Comparison of ENCODE assay signal across 29 cellular contexts in genomic region chr12:102880783-102881182, GRCh38. TPM values are rescaled to one million over a fixed set of nuclear protein-coding genes. Genes with fewer than 3 reads are reported as not detected.
"Had no signal": no experiment of that assay in that cellular context is flagged by ENCODE, and none has a peak within 500 bp of the region (broad histone marks: within the 10 kb centered on the region; RNA-seq: fewer than 3 reads in every experiment).

No MANE protein-coding gene starts in this region.

- H3K4me1 Mint-ChIP-seq: stimulated activated effector memory CD8-positive, alpha-beta T cell treated with anti-CD3 and anti-CD28 coated beads, Interleukin-12 subunit alpha, Interleukin-12 subunit beta, amount 100 ng/mL, for 72 hours; stimulated activated memory B cell treated with anti-CD40 and anti-IgM and Interleukin-4, amounts not matched to agents 10 μg/mL and 1 μg/mL and 100 μg/mL, for 72 hours; stimulated activated naive B cell treated with anti-CD40 and anti-IgM and Interleukin-4, amounts not matched to agents 10 μg/mL and 1 μg/mL and 100 μg/mL, for 72 hours had no signal

- H3K36me3 Mint-ChIP-seq: stimulated activated effector memory CD8-positive, alpha-beta T cell treated with anti-CD3 and anti-CD28 coated beads, Interleukin-12 subunit alpha, Interleukin-12 subunit beta, amount 100 ng/mL, for 72 hours; stimulated activated memory B cell treated with anti-CD40 and anti-IgM and Interleukin-4, amounts not matched to agents 10 μg/mL and 1 μg/mL and 100 μg/mL, for 72 hours; stimulated activated naive B cell treated with anti-CD40 and anti-IgM and Interleukin-4, amounts not matched to agents 10 μg/mL and 1 μg/mL and 100 μg/mL, for 72 hours; type B pancreatic cell had no signal

- DNase-seq: stimulated activated CD4-positive, alpha-beta T cell treated with anti-CD3 and anti-CD28 coated beads, Interleukin-2, amount 100 ng/mL, for 48 hours; stimulated activated CD4-positive, alpha-beta T cell treated with anti-CD3 and anti-CD28 coated beads, Interleukin-4, amount 100 ng/mL, for 1 hour; stimulated activated CD4-positive, alpha-beta T cell treated with anti-CD3 and anti-CD28 coated beads, Interleukin-4, amount 100 ng/mL, for 24 hours; stimulated activated CD4-positive, alpha-beta T cell treated with anti-CD3 and anti-CD28 coated beads, Interleukin-4, amount 100 ng/mL, for 4 hours; stimulated activated CD8-positive, alpha-beta memory T cell treated with anti-CD3 and anti-CD28 coated beads, Interleukin-4, amount 100 ng/mL, for 48 hours; stimulated activated naive B cell treated with anti-CD40 and anti-IgM and Interleukin-4, amounts not matched to agents 10 μg/mL and 1 μg/mL and 100 μg/mL, for 72 hours; stimulated activated naive CD4-positive, alpha-beta T cell; stimulated activated naive CD4-positive, alpha-beta T cell treated with Interleukin-2 at 50 U/mL for 16 hours; stimulated activated naive CD8-positive, alpha-beta T cell treated with anti-CD3 and anti-CD28 coated beads, Interleukin-15, amount 100 ng/mL, for 72 hours; stimulated activated naive CD8-positive, alpha-beta T cell treated with anti-CD3 and anti-CD28 coated beads, Interleukin-15, Interleukin-2, amounts not matched to agents 100 U/mL and 50 U/mL, for 24 hours; stomach; substantia nigra; testis; thyroid gland; tibial artery; transverse colon; trophoblast cell; upper lobe of left lung; upper lobe of right lung; uterus had no signal

- ATAC-seq: stimulated activated effector memory CD8-positive, alpha-beta T cell treated with anti-CD3 and anti-CD28 coated beads, Interleukin-12 subunit alpha, Interleukin-12 subunit beta, amount 100 ng/mL, for 72 hours; stimulated activated memory B cell treated with anti-CD40 and anti-IgM and Interleukin-4, amounts not matched to agents 10 μg/mL and 1 μg/mL and 100 μg/mL, for 72 hours; stimulated activated naive B cell treated with anti-CD40 and anti-IgM and Interleukin-4, amounts not matched to agents 10 μg/mL and 1 μg/mL and 100 μg/mL, for 72 hours; stimulated activated naive CD8-positive, alpha-beta T cell treated with anti-CD3 and anti-CD28 coated beads, Interleukin-15, amount 100 ng/mL, for 72 hours; stimulated activated naive CD8-positive, alpha-beta T cell treated with anti-CD3 and anti-CD28 coated beads, Interleukin-15, Interleukin-2, amounts not matched to agents 100 U/mL and 50 U/mL, for 24 hours; upper lobe of right lung had no signal

- H3K4me1 ChIP-seq: tibial artery, transverse colon, upper lobe of right lung, uterus had no signal

- H3K36me3 ChIP-seq: stomach, suprapubic skin, thoracic aorta, thyroid gland, tibial artery, tibial nerve, transverse colon, upper lobe of left lung, upper lobe of right lung, uterus, vagina had no signal

- H3K27me3 ChIP-seq: testis, tibial nerve, upper lobe of left lung, uterus, vagina had no signal

- H3K9me3 ChIP-seq: stomach, suprapubic skin, testis, thoracic aorta, thyroid gland, tibial artery, tibial nerve, transverse colon, upper lobe of left lung, upper lobe of right lung, uterus, vagina had no signal

- H3K27ac Mint-ChIP-seq: stimulated activated effector memory CD8-positive, alpha-beta T cell treated with anti-CD3 and anti-CD28 coated beads, Interleukin-12 subunit alpha, Interleukin-12 subunit beta, amount 100 ng/mL, for 72 hours; stimulated activated memory B cell treated with anti-CD40 and anti-IgM and Interleukin-4, amounts not matched to agents 10 μg/mL and 1 μg/mL and 100 μg/mL, for 72 hours; stimulated activated naive B cell treated with anti-CD40 and anti-IgM and Interleukin-4, amounts not matched to agents 10 μg/mL and 1 μg/mL and 100 μg/mL, for 72 hours; stimulated activated naive CD8-positive, alpha-beta T cell treated with anti-CD3 and anti-CD28 coated beads, Interleukin-15, amount 100 ng/mL, for 72 hours; stimulated activated naive CD8-positive, alpha-beta T cell treated with anti-CD3 and anti-CD28 coated beads, Interleukin-15, Interleukin-2, amounts not matched to agents 100 ng/mL and 50 ng/mL, for 24 hours; type B pancreatic cell had no signal

- H3K4me3 ChIP-seq: stomach, suprapubic skin, testis, thoracic aorta, thyroid gland, tibial artery, tibial nerve, transverse colon, upper lobe of left lung, upper lobe of right lung, uterus, vagina had no signal

- H3K4me3 Mint-ChIP-seq: stimulated activated effector memory CD8-positive, alpha-beta T cell treated with anti-CD3 and anti-CD28 coated beads, Interleukin-12 subunit alpha, Interleukin-12 subunit beta, amount 100 ng/mL, for 72 hours; stimulated activated memory B cell treated with anti-CD40 and anti-IgM and Interleukin-4, amounts not matched to agents 10 μg/mL and 1 μg/mL and 100 μg/mL, for 72 hours; stimulated activated naive B cell treated with anti-CD40 and anti-IgM and Interleukin-4, amounts not matched to agents 10 μg/mL and 1 μg/mL and 100 μg/mL, for 72 hours; stimulated activated naive CD8-positive, alpha-beta T cell treated with anti-CD3 and anti-CD28 coated beads, Interleukin-15, amount 100 ng/mL, for 72 hours; stimulated activated naive CD8-positive, alpha-beta T cell treated with anti-CD3 and anti-CD28 coated beads, Interleukin-15, Interleukin-2, amounts not matched to agents 100 ng/mL and 50 ng/mL, for 24 hours; type B pancreatic cell had no signal

- H3K27ac ChIP-seq: stomach, suprapubic skin, testis, thoracic aorta, thyroid gland, tibial artery, tibial nerve, transverse colon, upper lobe of left lung, upper lobe of right lung, uterus, vagina had no signal

- H3K9me3 Mint-ChIP-seq: stimulated activated effector memory CD8-positive, alpha-beta T cell treated with anti-CD3 and anti-CD28 coated beads, Interleukin-12 subunit alpha, Interleukin-12 subunit beta, amount 100 ng/mL, for 72 hours; stimulated activated memory B cell treated with anti-CD40 and anti-IgM and Interleukin-4, amounts not matched to agents 10 μg/mL and 1 μg/mL and 100 μg/mL, for 72 hours; stimulated activated naive B cell treated with anti-CD40 and anti-IgM and Interleukin-4, amounts not matched to agents 10 μg/mL and 1 μg/mL and 100 μg/mL, for 72 hours; stimulated activated naive CD8-positive, alpha-beta T cell treated with anti-CD3 and anti-CD28 coated beads, Interleukin-15, amount 100 ng/mL, for 72 hours; stimulated activated naive CD8-positive, alpha-beta T cell treated with anti-CD3 and anti-CD28 coated beads, Interleukin-15, Interleukin-2, amounts not matched to agents 100 ng/mL and 50 ng/mL, for 24 hours; type B pancreatic cell had no signal

RNA-seq across cellular contexts. Expression of gene PAH, which starts 36.3 kb away (rescaled TPM):
- total RNA-seq: subcutaneous adipose tissue, thoracic aorta, transverse colon, upper lobe of right lung, vagina had no signal
